Comparison of ENCODE assay signal across 8 cellular contexts in genomic region chr15:73928241-73928579, GRCh38. TPM values are rescaled to one million over a fixed set of nuclear protein-coding genes. Genes with fewer than 3 reads are reported as not detected.
DNase-seq lines count a peak whose midpoint lies in the region; ATAC-seq and TF ChIP-seq lines count a peak whose summit lies in the region.

No MANE protein-coding gene starts in this region.

- no peak overlapping the region for H4K5ac ChIP-seq in mesendoderm (ENCODE audit: low read length)

- H3K79me1 ChIP-seq in mesendoderm (ENCODE audit: low read length): no peaks in the 10 kb centered on the region

- no peak overlapping the region for H3K4ac ChIP-seq in mesendoderm (ENCODE audit: low read depth, low read length)

- WGBS in body of pancreas, 2 donors: 32 to 57% methylated on average over 3 of the region's 3 CpGs
- whole genome bisulfite sequencing in mesendoderm (ENCODE audit: extremely low coverage, insufficient coverage, low lambda C conversion rate): no CpG with 5 or more reads among the region's 3 CpGs

- H2AK5ac ChIP-seq in mesendoderm (ENCODE audit: low read length): no peak overlapping the region

- H3K4me1 ChIP-seq in cardiac muscle cell (ENCODE audit: low read depth): peaks cover 34% of the 10 kb centered on the region
- H3K4me1 ChIP-seq in body of pancreas: peaks cover 50% of the 10 kb centered on the region
- H3K4me1 ChIP-seq in mesendoderm (ENCODE audit: control insufficient read depth, low read depth, low read length): peaks cover 14% of the 10 kb centered on the region
- peaks cover 68% of the 10 kb centered on the region for H3K4me1 ChIP-seq in vagina

- no peak overlapping the region for H4K8ac ChIP-seq in mesendoderm (ENCODE audit: low read depth, low read length)

- H2BK5ac ChIP-seq in mesendoderm (ENCODE audit: low read length): no peak overlapping the region

- TF ChIP-seq POLR2A in body of pancreas (IDR thresholded peaks at IDR 0.05) (no peak), vagina (IDR thresholded peaks at IDR 0.05) (no peak)

- no peaks in the 10 kb centered on the region for H3K9me3 ChIP-seq in cardiac muscle cell (ENCODE audit: low read depth)
- H3K9me3 ChIP-seq in body of pancreas: no peaks in the 10 kb centered on the region
- H3K9me3 ChIP-seq in vagina: no peaks in the 10 kb centered on the region

- DNase-seq in cardiac muscle cell (ENCODE audit: low read depth in 1 of 2, low spot score in 1 of 2) (no peak), cardiac septum (ENCODE audit: low spot score) (no peak), body of pancreas (no peak), mesendoderm (no peak), vagina (ENCODE audit: extremely low spot score in 2 of 2) (no peak), GOT3 (lab: John Stamatoyannopoulos, UW) (no peak), NCI-H526 (lab: John Stamatoyannopoulos, UW) (no peak), substantia nigra (lab: John Stamatoyannopoulos, UW) (no peak)

- no peak overlapping the region for H3K18ac ChIP-seq in mesendoderm (ENCODE audit: low read length)

- no peak overlapping the region for H3K9ac ChIP-seq in mesendoderm (ENCODE audit: low read length)

- H3K4me3 ChIP-seq in cardiac muscle cell: peak overlapping the region; percentile 56
- H3K4me3 ChIP-seq in body of pancreas: no peak overlapping the region
- no peak overlapping the region for H3K4me3 ChIP-seq in mesendoderm (ENCODE audit: low read length)
- peak overlapping the region; percentile 72 to 75 for H3K4me3 ChIP-seq in vagina

- no peak overlapping the region for H3K56ac ChIP-seq in mesendoderm (ENCODE audit: low read length)

- H3K36me3 ChIP-seq in cardiac muscle cell: no peaks in the 10 kb centered on the region
- H3K36me3 ChIP-seq in body of pancreas (replicated peaks in 1 of 2; ENCODE audit: insufficient read depth in 1 of 2, low read depth in 2 of 2): no peaks in the 10 kb centered on the region
- H3K36me3 ChIP-seq in mesendoderm (ENCODE audit: control insufficient read depth, insufficient read depth, low read length): no peaks in the 10 kb centered on the region
- H3K36me3 ChIP-seq in vagina: no peaks in the 10 kb centered on the region

- no peak overlapping the region for H2BK120ac ChIP-seq in mesendoderm (ENCODE audit: low read depth, low read length)

- no peak for ATAC-seq in body of pancreas

- intact Hi-C loops in cardiac septum (cut with DNase I): no loop called here
- intact Hi-C loops in body of pancreas (cut with DNase I): no loop called here
- intact Hi-C loops in vagina (cut with DNase I): no loop called here

- no peak overlapping the region for H3K4me2 ChIP-seq in mesendoderm (ENCODE audit: low read length)

- no peak overlapping the region for H2BK15ac ChIP-seq in mesendoderm (replicated peaks; ENCODE audit: low read depth)

- H3K27ac ChIP-seq in cardiac muscle cell (no peak overlapping the region), body of pancreas (peak overlapping the region in 3 of 4 donors; percentile 80 to 89 (median 88)), mesendoderm (ENCODE audit: low read depth, low read length) (no peak overlapping the region), vagina (peak overlapping the region; percentile 87), substantia nigra (ENCODE audit: low read depth, low read length, poor library complexity, severe bottlenecking) (no peak overlapping the region)

- H3K23ac ChIP-seq in mesendoderm (ENCODE audit: low read length): peak overlapping the region; percentile 53

- H3K27me3 ChIP-seq in cardiac muscle cell: no peaks in the 10 kb centered on the region
- no peaks in the 10 kb centered on the region for H3K27me3 ChIP-seq in body of pancreas
- no peaks in the 10 kb centered on the region for H3K27me3 ChIP-seq in mesendoderm (ENCODE audit: insufficient read depth, low read length, poor library complexity)
- no peaks in the 10 kb centered on the region for H3K27me3 ChIP-seq in vagina

- no peak for TF ChIP-seq CTCF in cardiac muscle cell (IDR thresholded peaks at IDR 0.05; ENCODE audit: low read depth, low read length)
- no peak for TF ChIP-seq CTCF in body of pancreas (IDR thresholded peaks at IDR 0.05)
- no peak for TF ChIP-seq CTCF in vagina (IDR thresholded peaks at IDR 0.05)

- H3K79me2 ChIP-seq in mesendoderm (ENCODE audit: control insufficient read depth, insufficient read depth, low read length): no peaks in the 10 kb centered on the region

RNA-seq across cellular contexts. Expression of gene LOXL1, which starts 1.9 kb away (rescaled TPM):
- total RNA-seq in cardiac muscle cell (54.5 and 79.4 TPM in 2 replicates), cardiac septum (29.1 TPM), body of pancreas (10 to 100 TPM in 1 of 2 donors, 1 to 10 TPM in 1; 8.6 to 14.5 TPM), vagina (29.0 TPM)
- polyA plus RNA-seq in cardiac muscle cell: 82.3 and 92.4 TPM in 2 replicates
- polyA plus RNA-seq in mesendoderm (2013, experiment 1 of 2): 7.6 TPM
- polyA plus RNA-seq in mesendoderm (2013, experiment 2 of 2): 7.6 TPM

RNA-seq across cellular contexts. Expression of gene TBC1D21, which starts 54.8 kb away (rescaled TPM):
- total RNA-seq in cardiac muscle cell (not detected in 2 replicates), cardiac septum (not detected), body of pancreas (not detected), vagina (not detected)
- polyA plus RNA-seq in cardiac muscle cell: not detected in 2 replicates
- not detected for polyA plus RNA-seq in mesendoderm (2013, experiment 1 of 2)
- not detected for polyA plus RNA-seq in mesendoderm (2013, experiment 2 of 2)

Comparison
In these comparisons a context has a peak if more than half of its experiments do, and no peak if none do; other contexts are left out.
1. H3K27ac ChIP-seq: peak in body of pancreas (3 of 4) and vagina (single experiment); none in cardiac muscle cell (single experiment), mesendoderm (single experiment) and substantia nigra (single experiment).
2. H3K4me3 ChIP-seq: peak in cardiac muscle cell (single experiment) and vagina (2 of 2); none in body of pancreas (0 of 2) and mesendoderm (single experiment).